ENCODE assay signal across 30 cellular contexts in genomic region chr10:118036281-118036875, GRCh38.
DNase-seq lines count a peak whose midpoint lies in the region; ATAC-seq, FAIRE-seq and TF ChIP-seq lines count a peak whose summit lies in the region.
"Had no signal": no experiment of that assay in that cellular context is flagged by ENCODE, and none has a peak within 500 bp of the region (broad histone marks: within the 10 kb centered on the region; RNA-seq: fewer than 3 reads in every experiment).

No MANE protein-coding gene starts in this region.

- H3K27me3 ChIP-seq in neutrophil: no peaks in the 10 kb centered on the region
- H3K27me3 ChIP-seq: ovary had no signal

- peaks cover 21% of the 10 kb centered on the region for H3K36me3 Mint-ChIP-seq in effector memory CD8-positive, alpha-beta T cell (ENCODE audit: insufficient read depth)

- H3K4me1 ChIP-seq in HEK293 (ENCODE audit: control insufficient read depth, insufficient read depth, low read length) (peaks cover 32% of the 10 kb centered on the region), neutrophil (ENCODE audit: control insufficient read depth in 1 of 2, insufficient read depth in 1 of 2, low read depth in 1 of 2, low read length in 1 of 2) (peaks cover 46% of the 10 kb centered on the region in 2 experiments)

- H3K9me3 ChIP-seq in HEK293 (ENCODE audit: control insufficient read depth, insufficient read depth, low read depth, low read length): no peaks in the 10 kb centered on the region
- no peaks in the 10 kb centered on the region for H3K9me3 ChIP-seq in neutrophil
- H3K9me3 ChIP-seq: ovary, thoracic aorta had no signal

- H3K36me3 ChIP-seq in HEK293 (ENCODE audit: control insufficient read depth in 2 of 2, insufficient read depth in 1 of 2, low read length in 2 of 2) (peaks cover 0 to 24% of the 10 kb centered on the region in 2 experiments; a peak in 1 of 3 replicates), neutrophil (peaks cover 5% of the 10 kb centered on the region)
- H3K36me3 ChIP-seq: ovary, thoracic aorta had no signal

- H3K9me3 Mint-ChIP-seq in effector memory CD8-positive, alpha-beta T cell: no peaks in the 10 kb centered on the region
- H3K9me3 Mint-ChIP-seq: activated CD4-positive, alpha-beta T cell treated with anti-CD3 and anti-CD28 coated beads, Interleukin-2, amount 10 ng/mL, durations not matched to agents 24 days and 14 days; H9; natural killer cell treated with Interleukin-12 subunit alpha and Interleukin-12 subunit beta and Interleukin-15 and Interleukin-18, amount 100 ng/mL, for 72 hours had no signal

- DNase-seq in AG10803 (ENCODE audit: low read depth) (peak; percentile 67), NCI-H1105 treated with DMSO at 0.1 percent for 48 hours (lab: John Stamatoyannopoulos, UW) (no peak)
- DNase-seq in stimulated activated CD8-positive, alpha-beta memory T cell treated with anti-CD3 and anti-CD28 coated beads, Interleukin-4, amount 100 ng/mL, for 48 hours: no peak
- no peak for DNase-seq in activated CD4-positive, alpha-beta T cell treated with anti-CD3 and anti-CD28 coated beads for 1 hour
- no peak for DNase-seq in effector memory CD8-positive, alpha-beta T cell
- DNase-seq: activated naive CD4-positive, alpha-beta T cell; activated T-cell treated with anti-CD3 and anti-CD28 coated beads, Interleukin-2, amount 50 U/mL, for 48 hours; DMS53; foreskin fibroblast; H9; NCI-H1105; NCI-H2029 treated with DMSO at 0.1 percent for 48 hours; NCI-H226; NCI-H82; ovary; stimulated activated CD4-positive, alpha-beta T cell treated with anti-CD3 and anti-CD28 coated beads, Interleukin-12 subunit alpha, Interleukin-12 subunit beta, amount 100 ng/mL, for 4 hours; stimulated activated CD4-positive, alpha-beta T cell treated with anti-CD3 and anti-CD28 coated beads, Interleukin-4, amount 100 ng/mL, for 24 hours; stimulated activated naive CD4-positive, alpha-beta T cell treated with Interleukin-2 at 50 U/mL for 16 hours; T-helper 2 cell had no signal

- ATAC-seq in effector memory CD8-positive, alpha-beta T cell (replicated peaks): no peak
- ATAC-seq: GM12878; HepG2; natural killer cell treated with Interleukin-12 subunit alpha and Interleukin-12 subunit beta and Interleukin-15 and Interleukin-18, amount 100 ng/mL, for 72 hours had no signal

- CTCF ChIA-PET in HEK293 (lab: Yijun Ruan, JAX): no interaction called here

- H3K27me3 Mint-ChIP-seq in effector memory CD8-positive, alpha-beta T cell: no peaks in the 10 kb centered on the region
- H3K27me3 Mint-ChIP-seq: activated CD4-positive, alpha-beta T cell treated with anti-CD3 and anti-CD28 coated beads, Interleukin-2, amount 10 ng/mL, durations not matched to agents 24 days and 14 days; natural killer cell treated with Interleukin-12 subunit alpha and Interleukin-12 subunit beta and Interleukin-15 and Interleukin-18, amount 100 ng/mL, for 72 hours had no signal

- TF ChIP-seq CTCF in AG10803 (conservative IDR thresholded peaks at IDR 0.05; ENCODE audit: low read length) (no peak), HEK293 (tag by site-specific recombination; IDR thresholded peaks at IDR 0.05) (no peak), neutrophil (IDR thresholded peaks at IDR 0.05) (no peak)

- H3K27ac Mint-ChIP-seq in effector memory CD8-positive, alpha-beta T cell: no peak overlapping the region
- H3K27ac Mint-ChIP-seq: H9 had no signal

- H3K4me3 ChIP-seq in AG10803 (ENCODE audit: low read length) (no peak overlapping the region), HEK293 (ENCODE audit: low read depth, low read length) (no peak overlapping the region), neutrophil (ENCODE audit: low read depth in 1 of 2, low read length in 1 of 2) (no peak overlapping the region)
- H3K4me3 ChIP-seq: GM12878, ovary, thoracic aorta had no signal

- H3K4me1 Mint-ChIP-seq in effector memory CD8-positive, alpha-beta T cell (ENCODE audit: low read depth in 2 of 2): no peaks in the 10 kb centered on the region

- no peak overlapping the region for H3K4me3 Mint-ChIP-seq in effector memory CD8-positive, alpha-beta T cell
- H3K4me3 Mint-ChIP-seq: H9 had no signal

- peak; percentile 94 for FAIRE-seq in endometrium (lab: Jason Lieb, UNC)
- FAIRE-seq: endothelial cell of umbilical vein, GM12878, HepG2 had no signal

- H3K27ac ChIP-seq in HEK293 (ENCODE audit: extremely low read depth, low read depth, low read length) (no peak overlapping the region), neutrophil (peak overlapping the region; percentile 60)
- H3K27ac ChIP-seq: RWPE1, thoracic aorta, VCaP had no signal

- POLR2A ChIA-PET in HEK293 (lab: Yijun Ruan, JAX): no interaction called here

TF ChIP-seq in HEK293, 187 proteins besides CTCF, POLR2A, EP300 and RAD21:
- TF ChIP-seq ZNF423 (tag by site-specific recombination; IDR thresholded peaks at IDR 0.05): no peak
- TF ChIP-seq FEZF1 (tag by site-specific recombination; IDR thresholded peaks at IDR 0.05): no peak
- no peak for TF ChIP-seq PRDM2 (tag by site-specific recombination; IDR thresholded peaks at IDR 0.05; ENCODE audit: borderline replicate concordance)
- peak; percentile 76; the same call in 1 of the 2 replicates for TF ChIP-seq PRDM6 (tag by site-specific recombination; IDR thresholded peaks at IDR 0.05)
